Comparison of ENCODE assay signal across 14 cellular contexts in genomic region chr1:21537932-21538630, GRCh38. TPM values are rescaled to one million over a fixed set of nuclear protein-coding genes. Genes with fewer than 3 reads are reported as not detected.
DNase-seq lines count a peak whose midpoint lies in the region; ATAC-seq, FAIRE-seq and TF ChIP-seq lines count a peak whose summit lies in the region.
"Had no signal": no experiment of that assay in that cellular context is flagged by ENCODE, and none has a peak within 500 bp of the region (broad histone marks: within the 10 kb centered on the region; RNA-seq: fewer than 3 reads in every experiment).

No MANE protein-coding gene starts in this region.

- CTCF ChIA-PET in H1 (lab: Charles Lee; ENCODE audit: partially characterized antibody), result interaction anchor here (0.6 to 13.3 kb wide), 13 partner anchors 7 to 268 kb away, joined by 3 to 372 read pairs (median 6); partner anchors contain the start of gene ALPL

- H4K20me1 ChIP-seq in GM23338 (replicated peaks; ENCODE audit: insufficient read depth) (peaks cover 26% of the 10 kb centered on the region), H1 (replicated peaks in 1 of 2; ENCODE audit: control insufficient read depth in 1 of 2, insufficient read depth in 2 of 2, low read length in 2 of 2) (peaks cover 8 to 25% of the 10 kb centered on the region in 2 experiments)

- DNase-seq in GM23338 (ENCODE audit: low spot score), result peak; percentile 52
- DNase-seq in H1 (ENCODE audit: low read depth in 1 of 2, low spot score in 2 of 2), result no peak
- DNase-seq in islet precursor cell, result peak; percentile 79
- DNase-seq in NCI-H187 treated with DMSO at 0.1 percent for 48 hours (lab: John Stamatoyannopoulos, UW), result no peak
- no peak for DNase-seq in GOT3 (lab: John Stamatoyannopoulos, UW)
- DNase-seq in activated T-cell treated with anti-CD3 and anti-CD28 coated beads, Interleukin-2, amount 50 U/mL, for 24 hours, result no peak
- DNase-seq: activated naive CD4-positive, alpha-beta T cell; DMS 273 treated with DMSO at 0.1 percent for 48 hours had no signal

- peaks cover 6% of the 10 kb centered on the region for H3K27me3 Mint-ChIP-seq in GM23338 (ENCODE audit: insufficient read depth, low read depth, poor library complexity)
- H3K27me3 Mint-ChIP-seq in activated T-cell treated with anti-CD3 and anti-CD28 coated beads, Interleukin-2, amount 50 U/mL, for 24 hours, result peaks cover 40% of the 10 kb centered on the region

- TF ChIP-seq EP300 in H1 (IDR thresholded peaks at IDR 0.05; ENCODE audit: borderline replicate concordance in 1 of 2, low read depth in 2 of 2, low read length in 2 of 2), result no peak

- no peak overlapping the region for H3K56ac ChIP-seq in H1 (replicated peaks; ENCODE audit: insufficient read length, low read depth, low read length)

- no peak overlapping the region for H3K23ac ChIP-seq in H1 (ENCODE audit: insufficient read length)

- H2AK5ac ChIP-seq in H1 (ENCODE audit: low read depth, low read length), result no peak overlapping the region; the same call in 1 of the 2 replicates

- no peaks in the 10 kb centered on the region for H3K36me3 Mint-ChIP-seq in GM23338 (ENCODE audit: low read depth)
- H3K36me3 Mint-ChIP-seq in activated T-cell treated with anti-CD3 and anti-CD28 coated beads, Interleukin-2, amount 50 U/mL, for 24 hours (ENCODE audit: low read depth), result no peaks in the 10 kb centered on the region

- TF ChIP-seq RAD21 in H1 (IDR thresholded peaks at IDR 0.05 in 1 of 2, conservative IDR thresholded peaks at IDR 0.05 in 1 of 2; ENCODE audit: low read depth in 2 of 2, low read length in 2 of 2), result no peak

- TF ChIP-seq CTCF in GM23338 (conservative IDR thresholded peaks at IDR 0.05; ENCODE audit: low read depth in 2 of 2) (no peak), H1 (IDR thresholded peaks at IDR 0.05; ENCODE audit: control extremely low read depth in 1 of 3, insufficient read depth in 1 of 3, low read depth in 1 of 3, low read length in 3 of 3) (no peak), parathyroid adenoma (IDR thresholded peaks at IDR 0.05) (no peak)

- no peak for TF ChIP-seq POLR2A in H1 (IDR thresholded peaks at IDR 0.05; ENCODE audit: control extremely low read depth in 1 of 2, low read depth in 2 of 2, low read length in 2 of 2)

- peaks cover 16% of the 10 kb centered on the region for H3K79me1 ChIP-seq in H1 (ENCODE audit: low read depth, low read length)

- no peaks in the 10 kb centered on the region for H3K9me3 ChIP-seq in H1 (ENCODE audit: insufficient read depth in 2 of 2, low read depth in 1 of 2, low read length in 1 of 2)
- no peaks in the 10 kb centered on the region for H3K9me3 ChIP-seq in parathyroid adenoma (ENCODE audit: control insufficient read depth, low read length)

- H4K91ac ChIP-seq in H1 (replicated peaks; ENCODE audit: insufficient read length, low read length), result no peak overlapping the region

- no peak for FAIRE-seq in H1 (lab: Jason Lieb, UNC)

- no peaks in the 10 kb centered on the region for H3K9me2 ChIP-seq in GM23338 (ENCODE audit: insufficient read depth)

- no peak overlapping the region for H3K14ac ChIP-seq in H1 (ENCODE audit: insufficient read length)

- no peak overlapping the region for H2BK20ac ChIP-seq in H1 (ENCODE audit: low read length)

- H2BK120ac ChIP-seq in H1 (replicated peaks; ENCODE audit: low read depth, low read length), result no peak overlapping the region

- H3K4me1 ChIP-seq in GM23338 (ENCODE audit: insufficient read depth) (peaks cover 32% of the 10 kb centered on the region), H1 (replicated peaks in 1 of 4; ENCODE audit: control insufficient read depth in 3 of 4, insufficient read depth in 4 of 4, low read length in 3 of 4) (peaks cover 16 to 27% (median 19%) of the 10 kb centered on the region in 4 experiments), parathyroid adenoma (no peaks in the 10 kb centered on the region)

- no peak overlapping the region for H4K5ac ChIP-seq in H1 (ENCODE audit: insufficient read length, low read depth, low read length)

- H3K4me3 ChIP-seq in GM23338 (no peak overlapping the region), H1 (ENCODE audit: extremely low read depth in 1 of 4, insufficient read depth in 2 of 4, low read depth in 3 of 4, low read length in 4 of 4) (no peak overlapping the region), parathyroid adenoma (ENCODE audit: low read depth, low read length) (no peak overlapping the region)
- H3K4me3 ChIP-seq: hepatocyte, SK-N-MC had no signal

- H3K27me3 ChIP-seq in GM23338 (ENCODE audit: insufficient read depth) (no peaks in the 10 kb centered on the region), H1 (replicated peaks in 1 of 4; ENCODE audit: control insufficient read depth in 3 of 4, extremely low read depth in 1 of 4, insufficient read depth in 3 of 4, low read length in 3 of 4) (no peaks in the 10 kb centered on the region), parathyroid adenoma (ENCODE audit: control insufficient read depth, insufficient read depth, low read length) (no peaks in the 10 kb centered on the region)

- no peak; the same call in 1 of the 3 replicates for ATAC-seq in GM23338
- ATAC-seq in GM18498 (IDR thresholded peaks at IDR 0.05; ENCODE audit: unreplicated experiment), result no peak

- no peak overlapping the region for H3K4me3 Mint-ChIP-seq in GM23338
- no peak overlapping the region for H3K4me3 Mint-ChIP-seq in activated T-cell treated with anti-CD3 and anti-CD28 coated beads, Interleukin-2, amount 50 U/mL, for 24 hours
- H3K4me3 Mint-ChIP-seq: central memory CD8-positive, alpha-beta T cell had no signal

- H2BK5ac ChIP-seq in H1 (ENCODE audit: low read depth, low read length), result peak overlapping the region; percentile 89; the same call in 1 of the 2 replicates

- H2BK15ac ChIP-seq in H1 (ENCODE audit: low read length), result peak overlapping the region; percentile 65; the same call in 1 of the 2 replicates

- H3K18ac ChIP-seq in H1 (ENCODE audit: extremely low read depth, low read length), result 0 out of 2 replicates have a peak overlapping the region, but pooled peaks have one; percentile 17

- H3K27ac ChIP-seq in GM23338 (ENCODE audit: low read depth) (peak overlapping the region; percentile 78), H1 (ENCODE audit: low read depth, low read length) (no peak overlapping the region; the same call in 1 of the 2 replicates), parathyroid adenoma (peak overlapping the region; percentile 47)
- H3K27ac ChIP-seq: hepatocyte, SK-N-MC had no signal

- peak overlapping the region; percentile 65 for H3K4me2 ChIP-seq in GM23338
- peak overlapping the region; percentile 17 to 35; a peak in 2 of 4 replicates for H3K4me2 ChIP-seq in H1 (ENCODE audit: insufficient read depth in 1 of 2, low read depth in 2 of 2, low read length in 2 of 2)
- H3K4me2 ChIP-seq in parathyroid adenoma (ENCODE audit: low read length), result no peak overlapping the region
- H3K4me2 ChIP-seq: hepatocyte had no signal

- no peak overlapping the region for H4K8ac ChIP-seq in H1 (ENCODE audit: extremely low read depth, insufficient read depth, low read length)

- POLR2A ChIA-PET in H1 (lab: Charles Lee; ENCODE audit: partially characterized antibody), result interaction anchor here (0.7 to 3.6 kb wide), 7 partner anchors 9 to 42 kb away, joined by 3 to 16 read pairs (median 4); no protein-coding TSS in a partner anchor

- H3K9me3 Mint-ChIP-seq in GM23338, result no peaks in the 10 kb centered on the region
- no peaks in the 10 kb centered on the region for H3K9me3 Mint-ChIP-seq in activated T-cell treated with anti-CD3 and anti-CD28 coated beads, Interleukin-2, amount 50 U/mL, for 24 hours
- H3K9me3 Mint-ChIP-seq: central memory CD8-positive, alpha-beta T cell had no signal

- H3K27ac Mint-ChIP-seq in GM23338, result peak overlapping the region; percentile 49
- no peak overlapping the region for H3K27ac Mint-ChIP-seq in activated T-cell treated with anti-CD3 and anti-CD28 coated beads, Interleukin-2, amount 50 U/mL, for 24 hours

- H3K23me2 ChIP-seq in H1 (ENCODE audit: low read depth, low read length), result no peaks in the 10 kb centered on the region

- H2AFZ ChIP-seq in GM23338 (no peak overlapping the region), H1 (ENCODE audit: low read length) (no peak overlapping the region), parathyroid adenoma (no peak overlapping the region)
- H2AFZ ChIP-seq: hepatocyte had no signal

- H3K9ac ChIP-seq in H1 (replicated peaks in 1 of 4; ENCODE audit: extremely low read depth in 1 of 4, low read depth in 3 of 4, low read length in 3 of 4), result no peak overlapping the region
- no peak overlapping the region for H3K9ac ChIP-seq in parathyroid adenoma

- peak overlapping the region; percentile 72 for H2BK12ac ChIP-seq in H1 (ENCODE audit: low read depth, low read length)

- H3K4me1 Mint-ChIP-seq in GM23338, result peaks cover 53% of the 10 kb centered on the region
- H3K4me1 Mint-ChIP-seq in activated T-cell treated with anti-CD3 and anti-CD28 coated beads, Interleukin-2, amount 50 U/mL, for 24 hours (ENCODE audit: low read depth), result no peaks in the 10 kb centered on the region
- H3K4me1 Mint-ChIP-seq: central memory CD8-positive, alpha-beta T cell had no signal

- H3K79me2 ChIP-seq in GM23338 (replicated peaks; ENCODE audit: insufficient read depth), result peaks cover 60% of the 10 kb centered on the region
- peaks cover 0 to 58% of the 10 kb centered on the region in 2 experiments; a peak in 2 of 4 replicates for H3K79me2 ChIP-seq in H1 (ENCODE audit: control insufficient read depth in 1 of 2, insufficient read depth in 2 of 2, low read length in 2 of 2)
- no peaks in the 10 kb centered on the region for H3K79me2 ChIP-seq in parathyroid adenoma
- H3K79me2 ChIP-seq: hepatocyte had no signal

- H3K36me3 ChIP-seq in GM23338 (ENCODE audit: insufficient read depth), result no peaks in the 10 kb centered on the region
- no peaks in the 10 kb centered on the region for H3K36me3 ChIP-seq in H1 (ENCODE audit: control insufficient read depth in 2 of 4, insufficient read depth in 4 of 4, low read length in 3 of 4)
- no peaks in the 10 kb centered on the region for H3K36me3 ChIP-seq in parathyroid adenoma (ENCODE audit: control insufficient read depth, insufficient read depth, low read length)

- 84% methylated on average over 27 of the region's 27 CpGs; no CpG with 5 or more reads in 1 of the 2 experiments for WGBS in H1 (ENCODE audit: extremely low coverage in 1 of 2, insufficient coverage in 1 of 2, insufficient read length in 1 of 2, insufficient replicate concordance in 2 of 2, low coverage in 1 of 2, low lambda C conversion rate in 2 of 2, missing lambda C conversion rate in 1 of 2), 2 experiments

- H3F3A ChIP-seq in GM23338 (replicated peaks; ENCODE audit: low read depth), result peaks cover 3% of the 10 kb centered on the region

- no peak overlapping the region for H3K4ac ChIP-seq in H1 (replicated peaks; ENCODE audit: insufficient read length, low read depth, low read length)

RNA-seq across cellular contexts. Expression of gene ALPL, which starts 28.9 kb away (rescaled TPM):
- 166 and 187 TPM in 2 replicates for total RNA-seq in GM23338 (2014; rRNA removed; shearing (Covaris generic))
- polyA plus RNA-seq in GM23338 (2016; fragmentation: Nextera tagmentation; extraction: Ambion mirVana), result 116 and 120 TPM in 2 replicates
- total RNA-seq in H1 (2021; fragmentation: NEBNext Ultra II Directional; extraction: Animal tissue kit (Norgen Biotek cat#: 25700)), result 175 and 178 TPM in 2 replicates
- polyA plus RNA-seq in H1 (2011; rRNA removed), result 362 and 487 TPM in 2 replicates
- 189 TPM for polyA plus RNA-seq in H1 (2011; cell fraction: cytosol; rRNA removed)
- polyA plus RNA-seq in H1 (2011; cell fraction: nucleus; rRNA removed), result 238 TPM
- polyA plus RNA-seq in H1 (2012, experiment 1 of 2), result 179 to 258 TPM (median 246 TPM) in 4 replicates
- polyA plus RNA-seq in H1 (2012, experiment 2 of 2), result 250 TPM
- polyA plus RNA-seq in H1 (2013, experiment 1 of 2), result 256 TPM
- polyA plus RNA-seq in H1 (2013, experiment 2 of 2), result 256 TPM
- polyA minus RNA-seq in H1 (2011; rRNA and poly(A)+ RNA removed), result 155 and 168 TPM in 2 replicates
- 169 TPM for polyA minus RNA-seq in H1 (2011; cell fraction: cytosol; rRNA and poly(A)+ RNA removed)
- polyA minus RNA-seq in H1 (2011; cell fraction: nucleus; rRNA and poly(A)+ RNA removed), result 75.5 TPM
- total RNA-seq: lung microvascular endothelial cell had no signal

Comparison
In these comparisons a context has a peak if more than half of its experiments do, and no peak if none do; other contexts are left out.
1. DNase-seq: peak in GM23338 (single experiment) and islet precursor cell (single experiment); none in H1 (0 of 2), NCI-H187 treated with DMSO at 0.1 percent for 48 hours (single experiment), GOT3 (single experiment) and activated T-cell treated with anti-CD3 and anti-CD28 coated beads, Interleukin-2, amount 50 U/mL, for 24 hours (single experiment).